ENCODE assay signal across 8 cellular contexts in genomic region chr10:86536294-86536861, GRCh38. TPM values are rescaled to one million over a fixed set of nuclear protein-coding genes. Genes with fewer than 3 reads are reported as not detected.
DNase-seq lines count a peak whose midpoint lies in the region; ATAC-seq and TF ChIP-seq lines count a peak whose summit lies in the region.

No MANE protein-coding gene starts in this region.

- H4K8ac ChIP-seq in IMR-90 (ENCODE audit: low read depth in 2 of 2, low read length in 2 of 2) = no peak overlapping the region

- H2BK20ac ChIP-seq in IMR-90 (ENCODE audit: low read depth, low read length) = no peak overlapping the region

- H2AK9ac ChIP-seq in IMR-90 (replicated peaks; ENCODE audit: low read depth, low read length, poor library complexity) = no peak overlapping the region

- CTCF ChIA-PET in IMR-90 (lab: Yijun Ruan, JAX) = no interaction called here

- H3K23ac ChIP-seq in IMR-90 (ENCODE audit: low read depth, low read length) = no peak overlapping the region

- no peaks in the 10 kb centered on the region for H3K9me3 Mint-ChIP-seq in activated T-helper 1 cell treated with anti-CD3 and anti-CD28 coated beads, Interleukin-12 subunit alpha, Interleukin-12 subunit beta, Interleukin-2, Interleukin-4 antibody, amounts not matched to agents 30 ng/mL and 10 ng/mL and 1 ng/mL, durations not matched to agents 14 hours and 24 hours and 36 hours

- no peaks in the 10 kb centered on the region; the same call in 1 of the 2 replicates for H3K9me1 ChIP-seq in IMR-90 (ENCODE audit: insufficient read depth, low read length)

- H3K79me1 ChIP-seq in IMR-90 (ENCODE audit: low read depth in 1 of 2, low read length in 2 of 2) = no peaks in the 10 kb centered on the region

- H3K27ac ChIP-seq in IMR-90 (ENCODE audit: insufficient read depth, low read length) (no peak overlapping the region), right lobe of liver (peak overlapping the region in 2 of 3 donors; percentile 60 to 64)

- no peak overlapping the region for H3K9ac ChIP-seq in IMR-90 (ENCODE audit: low read depth, low read length)

- peak overlapping the region; percentile 87 for H2AFZ ChIP-seq in IMR-90 (replicated peaks; ENCODE audit: low read length, poor library complexity)

- H4K5ac ChIP-seq in IMR-90 (ENCODE audit: low read depth, low read length) = no peak overlapping the region

- POLR2A ChIA-PET in IMR-90 (lab: Charles Lee; ENCODE audit: unreplicated experiment) = interaction anchor here (0.7 kb wide), 1 partner anchor 46 kb away, joined by 10 read pairs; no protein-coding TSS in a partner anchor

- peaks cover 6% of the 10 kb centered on the region; the same call in 1 of the 2 replicates for H3K27me3 ChIP-seq in IMR-90 (ENCODE audit: control insufficient read depth, insufficient read depth, low read length)
- no peaks in the 10 kb centered on the region for H3K27me3 ChIP-seq in right lobe of liver

- H3K4me1 ChIP-seq in IMR-90 (ENCODE audit: control insufficient read depth, insufficient read depth, low read length) = peaks cover 3% of the 10 kb centered on the region; the same call in 1 of the 2 replicates
- H3K4me1 ChIP-seq in right lobe of liver = peaks cover 0 to 8% (median 0%) of the 10 kb centered on the region in 4 donors

- no peak overlapping the region for H3K4me2 ChIP-seq in IMR-90 (ENCODE audit: low read depth, low read length)

- H3K27ac Mint-ChIP-seq in activated T-helper 1 cell treated with anti-CD3 and anti-CD28 coated beads, Interleukin-12 subunit alpha, Interleukin-12 subunit beta, Interleukin-2, Interleukin-4 antibody, amounts not matched to agents 30 ng/mL and 10 ng/mL and 1 ng/mL, durations not matched to agents 14 hours and 24 hours and 36 hours = no peak overlapping the region

- no TSS peak for BruUV-seq in IMR-90 (replicated peaks; lab: Mats Ljungman, UMichigan)

- no peaks in the 10 kb centered on the region for H4K20me1 ChIP-seq in IMR-90 (ENCODE audit: insufficient read depth, low read length)

- H2BK5ac ChIP-seq in IMR-90 (ENCODE audit: low read depth, low read length, poor library complexity, severe bottlenecking) = no peak overlapping the region

- TF ChIP-seq RAD21 in IMR-90 (IDR thresholded peaks at IDR 0.05; ENCODE audit: low read length) = no peak

- H3K18ac ChIP-seq in IMR-90 (ENCODE audit: low read depth, low read length) = no peak overlapping the region

- in situ Hi-C loops in IMR-90 (cut with MboI; ENCODE audit: low sequenced_read_pairs) = no loop called here

- H3K36me3 ChIP-seq in IMR-90 (ENCODE audit: control insufficient read depth, insufficient read depth, low read length) = no peaks in the 10 kb centered on the region
- H3K36me3 ChIP-seq in right lobe of liver = no peaks in the 10 kb centered on the region

- TF ChIP-seq CTCF in IMR-90 (conservative IDR thresholded peaks at IDR 0.05; ENCODE audit: low read depth, low read length) = no peak
- TF ChIP-seq CTCF in right lobe of liver (IDR thresholded peaks at IDR 0.05) = no peak

- H3K27me3 Mint-ChIP-seq in activated T-helper 1 cell treated with anti-CD3 and anti-CD28 coated beads, Interleukin-12 subunit alpha, Interleukin-12 subunit beta, Interleukin-2, Interleukin-4 antibody, amounts not matched to agents 30 ng/mL and 10 ng/mL and 1 ng/mL, durations not matched to agents 14 hours and 24 hours and 36 hours (ENCODE audit: insufficient read depth) = peaks cover under 1% of the 10 kb centered on the region

- H3K4me3 Mint-ChIP-seq in activated T-helper 1 cell treated with anti-CD3 and anti-CD28 coated beads, Interleukin-12 subunit alpha, Interleukin-12 subunit beta, Interleukin-2, Interleukin-4 antibody, amounts not matched to agents 30 ng/mL and 10 ng/mL and 1 ng/mL, durations not matched to agents 14 hours and 24 hours and 36 hours = peak overlapping the region; percentile 15

- no peak overlapping the region for H2AK5ac ChIP-seq in IMR-90 (ENCODE audit: low read depth, low read length)

- no peak overlapping the region for H3K14ac ChIP-seq in IMR-90 (replicated peaks; ENCODE audit: low read depth, low read length)

- dilution Hi-C loops in IMR-90 (cut with HindIII; ENCODE audit: low sequenced_read_pairs, unreplicated experiment) = no loop called here

- TF ChIP-seq POLR2A in IMR-90 (IDR thresholded peaks at IDR 0.05; ENCODE audit: low read depth, low read length) = no peak
- TF ChIP-seq POLR2A in right lobe of liver (IDR thresholded peaks at IDR 0.05) = no peak

- H2BK15ac ChIP-seq in IMR-90 (ENCODE audit: low read depth, low read length) = no peak overlapping the region

- H3K4me3 ChIP-seq in IMR-90 (ENCODE audit: insufficient read depth, low read depth, low read length) (no peak overlapping the region), right lobe of liver (peak overlapping the region; percentile 42 to 59 (median 56))

- H3K36me3 Mint-ChIP-seq in activated T-helper 1 cell treated with anti-CD3 and anti-CD28 coated beads, Interleukin-12 subunit alpha, Interleukin-12 subunit beta, Interleukin-2, Interleukin-4 antibody, amounts not matched to agents 30 ng/mL and 10 ng/mL and 1 ng/mL, durations not matched to agents 14 hours and 24 hours and 36 hours (ENCODE audit: low read depth) = no peaks in the 10 kb centered on the region

- H3K56ac ChIP-seq in IMR-90 (ENCODE audit: extremely low read depth, insufficient read depth, low read length) = no peak overlapping the region

- no peak overlapping the region for H4K91ac ChIP-seq in IMR-90 (ENCODE audit: insufficient read depth, low read depth, low read length)

- H2BK120ac ChIP-seq in IMR-90 (ENCODE audit: low read depth, low read length) = no peak overlapping the region

- WGBS in IMR-90 (ENCODE audit: extremely low coverage in 2 of 2, insufficient read length in 1 of 2), 2 experiments = 29% methylated on average over 25 of the region's 40 CpGs; no CpG with 5 or more reads in 1 of the 2 experiments
- WGBS in right lobe of liver (ENCODE audit: insufficient coverage, low coverage, low lambda C conversion rate, missing lambda C conversion rate) = 27% methylated on average over 11 of the region's 40 CpGs

- H3K9me3 ChIP-seq in IMR-90 (ENCODE audit: control insufficient read depth, insufficient read depth, low read length) (no peaks in the 10 kb centered on the region), right lobe of liver (no peaks in the 10 kb centered on the region)

- intact Hi-C loops in IMR-90 (cut with micrococcal nuclease) = no loop called here
- intact Hi-C loops in activated T-helper 1 cell treated with anti-CD3 and anti-CD28 coated beads, Interleukin-12 subunit alpha, Interleukin-12 subunit beta, Interleukin-2, Interleukin-4 antibody, amounts not matched to agents 30 ng/mL and 10 ng/mL and 1 ng/mL, durations not matched to agents 14 hours and 24 hours and 36 hours (cut with micrococcal nuclease) = no loop called here
- intact Hi-C loops in right lobe of liver (cut with DNase I) = loop anchor here in 1 of 2 donors (10.0 kb wide), 1 partner anchor 142 kb away; no protein-coding TSS in a partner anchor

- no peak overlapping the region for H3K4ac ChIP-seq in IMR-90 (ENCODE audit: low read depth, low read length)

- H3K4me1 Mint-ChIP-seq in activated T-helper 1 cell treated with anti-CD3 and anti-CD28 coated beads, Interleukin-12 subunit alpha, Interleukin-12 subunit beta, Interleukin-2, Interleukin-4 antibody, amounts not matched to agents 30 ng/mL and 10 ng/mL and 1 ng/mL, durations not matched to agents 14 hours and 24 hours and 36 hours (ENCODE audit: low read depth) = no peaks in the 10 kb centered on the region

- ATAC-seq in IMR-90 (ENCODE audit: low read depth) (no peak), right lobe of liver (peak; percentile 44 to 65 (median 62)), HG02840 (IDR thresholded peaks at IDR 0.05; ENCODE audit: low FRiP score, unreplicated experiment) (no peak)

- DNase-seq in IMR-90 (no peak), right lobe of liver (peak; percentile 57 to 74 (median 71)), hippocampal formation (lab: John Stamatoyannopoulos, UW) (no peak), DMS153 (lab: John Stamatoyannopoulos, UW) (no peak), HT-29 (ENCODE audit: low spot score) (no peak)
- peak; percentile 17 for DNase-seq in activated T-helper 1 cell treated with anti-CD3 and anti-CD28 coated beads, Interleukin-12 subunit alpha, Interleukin-12 subunit beta, Interleukin-2, Interleukin-4 antibody, amounts not matched to agents 30 ng/mL and 10 ng/mL and 1 ng/mL, durations not matched to agents 14 hours and 24 hours and 36 hours (ENCODE audit: low spot score)
- peak; percentile 16 to 67 (median 58) for DNase-seq in stimulated activated naive CD4-positive, alpha-beta T cell (lab: John Stamatoyannopoulos, UW)

TF ChIP-seq in IMR-90, 13 proteins besides CTCF, POLR2A, EP300 and RAD21:
- TF ChIP-seq ELK1 (IDR thresholded peaks at IDR 0.05; ENCODE audit: borderline replicate concordance, low read depth, low read length) (no peak), CEBPB (IDR thresholded peaks at IDR 0.05; ENCODE audit: low read depth, low read length) (no peak), BHLHE40 (IDR thresholded peaks at IDR 0.05; ENCODE audit: low read depth, low read length) (no peak), MAZ (IDR thresholded peaks at IDR 0.05; ENCODE audit: borderline replicate concordance, low read depth, low read length) (no peak), RCOR1 (IDR thresholded peaks at IDR 0.05; ENCODE audit: insufficient replicate concordance, low read length) (no peak), RFX5 (IDR thresholded peaks at IDR 0.05; ENCODE audit: low read depth, low read length) (no peak)

RNA-seq across cellular contexts. Expression of gene WAPL, which starts 14.8 kb away (rescaled TPM):
- 31.7 and 49.4 TPM in 2 replicates for total RNA-seq in IMR-90 (2012; rRNA removed)
- polyA plus RNA-seq in IMR-90 (2012; rRNA removed) = 9.5 and 11.5 TPM in 2 replicates
- polyA plus RNA-seq in IMR-90 (2012; cell fraction: cytosol; rRNA removed) = 1.9 and 2.1 TPM in 2 replicates
- polyA plus RNA-seq in IMR-90 (2012; cell fraction: nucleus; rRNA removed; ENCODE audit: low replicate concordance) = 1.7 and 11.2 TPM in 2 replicates
- total RNA-seq in activated T-helper 1 cell treated with anti-CD3 and anti-CD28 coated beads, Interleukin-12 subunit alpha, Interleukin-12 subunit beta, Interleukin-2, Interleukin-4 antibody, amounts not matched to agents 30 ng/mL and 10 ng/mL and 1 ng/mL, durations not matched to agents 14 hours and 24 hours and 36 hours = 49.7 and 50.2 TPM in 2 replicates
- 10 to 100 TPM; 13.4 to 21.3 (median 18.8) TPM for total RNA-seq in right lobe of liver
- total RNA-seq in HT-29 (2014; rRNA removed; shearing (Covaris generic)) = 20.8 and 23.5 TPM in 2 replicates

Comparison
In these comparisons a context has a peak if more than half of its experiments do, and no peak if none do; other contexts are left out.
1. ATAC-seq: peak in right lobe of liver (4 of 4); none in IMR-90 (single experiment) and HG02840 (single experiment).
2. DNase-seq: peak in activated T-helper 1 cell treated with anti-CD3 and anti-CD28 coated beads, Interleukin-12 subunit alpha, Interleukin-12 subunit beta, Interleukin-2, Interleukin-4 antibody, amounts not matched to agents 30 ng/mL and 10 ng/mL and 1 ng/mL, durations not matched to agents 14 hours and 24 hours and 36 hours (single experiment), right lobe of liver (3 of 3) and stimulated activated naive CD4-positive, alpha-beta T cell (6 of 6); none in IMR-90 (single experiment), hippocampal formation (0 of 2), DMS153 (single experiment) and HT-29 (single experiment).